ENCODE assay signal across 17 cellular contexts in genomic region chr6:122061855-122062254, GRCh38.
DNase-seq lines count a peak whose midpoint lies in the region; ATAC-seq, FAIRE-seq and TF ChIP-seq lines count a peak whose summit lies in the region.
"Had no signal": no experiment of that assay in that cellular context is flagged by ENCODE, and none has a peak within 500 bp of the region (broad histone marks: within the 10 kb centered on the region; RNA-seq: fewer than 3 reads in every experiment).

No MANE protein-coding gene starts in this region.

- WGBS in K562 (ENCODE audit: insufficient coverage, low coverage, missing lambda C conversion rate), result 3% methylated on average over 3 of the region's 3 CpGs

- H3K79me2 ChIP-seq in PC-9 (ENCODE audit: low read depth) (no peaks in the 10 kb centered on the region), K562 (ENCODE audit: control insufficient read depth, insufficient read depth, low read length) (no peaks in the 10 kb centered on the region)

- no peaks in the 10 kb centered on the region for H3K36me3 ChIP-seq in PC-9 (ENCODE audit: low read depth)
- H3K36me3 ChIP-seq in K562 (ENCODE audit: control insufficient read depth, insufficient read depth, low read length), result no peaks in the 10 kb centered on the region
- H3K36me3 ChIP-seq: BE2C had no signal

- no peak for ATAC-seq in K562
- ATAC-seq: A549, HCT116 had no signal

- no peaks in the 10 kb centered on the region for H3K36me3 Mint-ChIP-seq in nephron (ENCODE audit: low read depth)
- H3K36me3 Mint-ChIP-seq: CD4-positive, alpha-beta memory T cell had no signal

- CTCF ChIA-PET in PC-9 (lab: Charles Lee) (no interaction called here), K562 (lab: Yijun Ruan, JAX; ENCODE audit: low intra/inter-chr PET ratio) (no interaction called here)

- TF ChIP-seq CTCF in PC-9 (conservative IDR thresholded peaks at IDR 0.05) (no peak), K562 (IDR thresholded peaks at IDR 0.05 in 2 of 3, conservative IDR thresholded peaks at IDR 0.05 in 1 of 3; ENCODE audit: insufficient read depth in 2 of 3, low read depth in 1 of 3, low read length in 3 of 3) (no peak), nephron (IDR thresholded peaks at IDR 0.05; ENCODE audit: unreplicated experiment in 3 of 3) (no peak)

- H3K27me3 ChIP-seq in PC-9 (ENCODE audit: insufficient read depth, low read depth), result no peaks in the 10 kb centered on the region
- H3K27me3 ChIP-seq in K562 (ENCODE audit: control insufficient read depth in 2 of 2, insufficient read depth in 2 of 2, low read length in 2 of 2), result no peaks in the 10 kb centered on the region
- H3K27me3 ChIP-seq: BE2C had no signal

- H3K27ac Mint-ChIP-seq in nephron, result peak overlapping the region; percentile 6 to 87 (median 69)
- H3K27ac Mint-ChIP-seq: CD4-positive, alpha-beta memory T cell had no signal

- no peak overlapping the region for H3K4me3 ChIP-seq in PC-9
- H3K4me3 ChIP-seq in K562, result no peak overlapping the region
- H3K4me3 ChIP-seq: A549 had no signal

- H2AFZ ChIP-seq in PC-9 (0 out of 2 replicates have a peak overlapping the region, but pooled peaks have one; percentile 29), K562 (ENCODE audit: low read depth, low read length) (no peak overlapping the region)

- TF ChIP-seq POLR2A in K562 (conservative IDR thresholded peaks at IDR 0.05), result no peak

- intact Hi-C loops in PC-9 (cut with micrococcal nuclease; ENCODE audit: unreplicated experiment), result no loop called here
- intact Hi-C loops in K562 (cut with micrococcal nuclease), result no loop called here

- DNase-seq in PC-9 (no peak), K562 (ENCODE audit: extremely low read depth in 1 of 4, low spot score in 3 of 4) (no peak), NCI-H82 treated with DMSO at 0.1 percent for 48 hours (lab: John Stamatoyannopoulos, UW; ENCODE audit: unreplicated experiment) (no peak), MV-4-11 (lab: John Stamatoyannopoulos, UW) (no peak), NCI-H524 treated with DMSO at 0.1 percent for 48 hours (lab: John Stamatoyannopoulos, UW) (no peak)
- DNase-seq in activated effector memory CD4-positive, alpha-beta T cell treated with Interleukin-2 at 50 U/mL for 16 hours, result no peak
- DNase-seq: BE2C; CD4-positive, alpha-beta memory T cell; DMS153; DND-41; GDM1 had no signal

- H3K9ac ChIP-seq in K562 (ENCODE audit: insufficient read depth in 1 of 2, low read depth in 2 of 2, low read length in 2 of 2), result no peak overlapping the region

- no peaks in the 10 kb centered on the region for H3K9me3 Mint-ChIP-seq in nephron

- POLR2A ChIA-PET in PC-9 (lab: Charles Lee; ENCODE audit: unreplicated experiment), result no interaction called here
- POLR2A ChIA-PET in K562 (lab: Yijun Ruan, JAX), result no interaction called here

- in situ Hi-C loops in K562 (cut with MboI), result no loop called here

- H3K27ac ChIP-seq in PC-9 (no peak overlapping the region), K562 (ENCODE audit: extremely low read depth, low read depth, low read length) (no peak overlapping the region)
- H3K27ac ChIP-seq: A549, C4-2B, HL-60 had no signal

- no peaks in the 10 kb centered on the region for H3F3A ChIP-seq in PC-9 (ENCODE audit: insufficient read depth, low read depth)

- TF ChIP-seq RAD21 in K562 (CRISPR knock-in tag; conservative IDR thresholded peaks at IDR 0.05 in 1 of 2, IDR thresholded peaks at IDR 0.05 in 1 of 2), result no peak

- H3K9me2 ChIP-seq in PC-9 (ENCODE audit: insufficient read depth), result no peaks in the 10 kb centered on the region

- BruUV-seq in PC-9 (replicated peaks; lab: Mats Ljungman, UMichigan) (no TSS peak), K562 (replicated peaks; lab: Mats Ljungman, UMichigan) (no TSS peak)

- H3K9me1 ChIP-seq in K562 (ENCODE audit: control insufficient read depth, insufficient read depth, low read length), result no peaks in the 10 kb centered on the region

- FAIRE-seq in K562 (lab: Jason Lieb, UNC), result no peak
- FAIRE-seq: A549, H54 had no signal

- TF ChIP-seq EP300 in K562 (IDR thresholded peaks at IDR 0.05; ENCODE audit: low read length), result no peak

- H3K27me3 Mint-ChIP-seq in nephron (ENCODE audit: low read depth), result peaks cover 5% of the 10 kb centered on the region
- H3K27me3 Mint-ChIP-seq: CD4-positive, alpha-beta memory T cell had no signal

- H3K4me3 Mint-ChIP-seq in nephron, result no peak overlapping the region
- H3K4me3 Mint-ChIP-seq: CD4-positive, alpha-beta memory T cell had no signal

- no peaks in the 10 kb centered on the region for H4K20me1 ChIP-seq in PC-9 (ENCODE audit: insufficient read depth)
- H4K20me1 ChIP-seq in K562 (replicated peaks; ENCODE audit: control insufficient read depth, insufficient read depth, low read length), result no peaks in the 10 kb centered on the region

- H3K4me1 Mint-ChIP-seq in nephron, result peaks cover 45% of the 10 kb centered on the region
- H3K4me1 Mint-ChIP-seq: CD4-positive, alpha-beta memory T cell had no signal

- no peaks in the 10 kb centered on the region for H3K4me1 ChIP-seq in PC-9 (replicated peaks; ENCODE audit: insufficient read depth)
- H3K4me1 ChIP-seq in K562 (replicated peaks in 1 of 2; ENCODE audit: control insufficient read depth in 2 of 2, insufficient read depth in 2 of 2, low read length in 2 of 2), result no peaks in the 10 kb centered on the region
- H3K4me1 ChIP-seq: A549, BE2C had no signal

- H3K4me2 ChIP-seq in PC-9, result no peak overlapping the region
- H3K4me2 ChIP-seq in K562 (ENCODE audit: insufficient read depth, low read length), result no peak overlapping the region
- H3K4me2 ChIP-seq: A549 had no signal

- H3K9me3 ChIP-seq in PC-9 (ENCODE audit: insufficient read depth, low read depth), result no peaks in the 10 kb centered on the region
- no peaks in the 10 kb centered on the region for H3K9me3 ChIP-seq in K562 (replicated peaks; ENCODE audit: control insufficient read depth, insufficient read depth, low read depth, low read length)
- H3K9me3 ChIP-seq: A549, BE2C had no signal

TF ChIP-seq in K562, 482 proteins besides CTCF, POLR2A, EP300 and RAD21:
- TF ChIP-seq SRSF7 (optimal IDR thresholded peaks at IDR 0.05; ENCODE audit: low read depth, low read length) (no peak), MTA1 (IDR thresholded peaks at IDR 0.05; ENCODE audit: borderline replicate concordance) (no peak), ZNF316 (IDR thresholded peaks at IDR 0.05) (0 out of 2 replicates have a peak, but pooled peaks have one; percentile 21)
